In the genomic region with DNA sequence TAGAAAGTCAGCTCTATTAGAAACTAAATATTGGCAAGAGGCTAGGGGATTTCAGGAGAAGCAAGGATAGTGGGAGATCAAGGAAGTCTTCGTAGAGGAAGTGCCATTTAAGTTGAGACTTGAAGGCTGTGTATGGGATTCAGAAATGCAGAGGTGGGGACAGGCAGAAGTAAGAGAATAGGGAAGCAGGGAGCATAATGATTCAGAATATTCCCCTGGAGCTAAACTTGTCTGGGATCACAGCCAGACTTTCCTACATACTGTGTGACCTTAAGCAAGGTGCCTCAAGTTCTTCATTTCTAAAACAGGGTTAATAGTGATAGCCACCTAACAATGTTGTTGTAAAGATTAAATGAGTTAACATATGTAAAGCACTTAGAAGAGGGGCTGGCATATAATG, we compare ENCODE assay signal across 19 cellular contexts.
A peak's percentile ranks its signal among the peaks of the same experiment; 100 is the strongest.
DNase-seq lines count a peak whose midpoint lies in the region; ATAC-seq and TF ChIP-seq lines count a peak whose summit lies in the region.
"Had no signal": no experiment of that assay in that cellular context is flagged by ENCODE, and none has a peak within 500 bp of the region (broad histone marks: within the 10 kb centered on the region; RNA-seq: fewer than 3 reads in every experiment).

No MANE protein-coding gene starts in this region.

- no peaks in the 10 kb centered on the region for H3K27me3 Mint-ChIP-seq in MCF 10A (ENCODE audit: insufficient read depth, unreplicated experiment)
- peaks cover 0 to 2% of the 10 kb centered on the region in 2 donors for H3K27me3 Mint-ChIP-seq in CD8-positive, alpha-beta memory T cell
- H3K27me3 Mint-ChIP-seq: B cell had no signal

- TF ChIP-seq CTCF in MCF 10A (IDR thresholded peaks at IDR 0.05; ENCODE audit: unreplicated experiment) (no peak), breast epithelium (IDR thresholded peaks at IDR 0.05) (no peak), RWPE2 (IDR thresholded peaks at IDR 0.05; ENCODE audit: poor library complexity, severe bottlenecking) (no peak)

- intact Hi-C loops in MCF 10A (cut with micrococcal nuclease) (no loop called here), breast epithelium (cut with DNase I; ENCODE audit: low total_unique reads) (no loop called here)

- H3K27me3 ChIP-seq in breast epithelium: no peaks in the 10 kb centered on the region
- no peaks in the 10 kb centered on the region for H3K27me3 ChIP-seq in RWPE2 (ENCODE audit: insufficient read depth, poor library complexity, severe bottlenecking)
- no peaks in the 10 kb centered on the region for H3K27me3 ChIP-seq in CD8-positive, alpha-beta memory T cell (ENCODE audit: insufficient read depth, low read length, poor library complexity, severe bottlenecking)

- CTCF ChIA-PET in MCF 10A (lab: Yijun Ruan, JAX): interaction anchor here (1.0 to 4.4 kb wide), 3 partner anchors 12 to 83 kb away, joined by 3 to 43 read pairs (median 25); no protein-coding TSS in a partner anchor
- CTCF ChIA-PET in CD8-positive, alpha-beta memory T cell (lab: Charles Lee): no interaction called here

- H3K36me3 ChIP-seq in breast epithelium: no peaks in the 10 kb centered on the region
- no peaks in the 10 kb centered on the region for H3K36me3 ChIP-seq in RWPE2 (ENCODE audit: low read depth)
- H3K36me3 ChIP-seq in CD8-positive, alpha-beta memory T cell (ENCODE audit: insufficient read depth, low read length): no peaks in the 10 kb centered on the region

- DNase-seq in MCF 10A (ENCODE audit: unreplicated experiment) (peak; percentile 80), breast epithelium (ENCODE audit: low spot score in 2 of 2) (no peak), HPDE6-E6E7 (ENCODE audit: extremely low spot score) (peak; percentile 21), RWPE2 (ENCODE audit: low spot score) (no peak), kidney tubule cell (ENCODE audit: low spot score) (peak; percentile 17), NAMALWA (ENCODE audit: low spot score) (no peak)
- DNase-seq in CD8-positive, alpha-beta memory T cell: no peak
- DNase-seq: ACHN; CD4-positive, alpha-beta memory T cell; DMS79 treated with DMSO at 0.1 percent for 48 hours; MM.1S; NCI-H1417; NCI-H2029 treated with DMSO at 0.1 percent for 48 hours; NCI-H524 treated with DMSO at 0.1 percent for 48 hours; NK-92 treated with Interleukin-12 subunit alpha and Interleukin-12 subunit beta, amount 100 ng/mL, for 24 hours; SHP77 had no signal

- no peaks in the 10 kb centered on the region for H3K36me3 Mint-ChIP-seq in MCF 10A (ENCODE audit: insufficient read depth, unreplicated experiment)
- no peaks in the 10 kb centered on the region for H3K36me3 Mint-ChIP-seq in CD8-positive, alpha-beta memory T cell
- H3K36me3 Mint-ChIP-seq: CD4-positive, alpha-beta memory T cell had no signal

- H3K4me3 Mint-ChIP-seq in MCF 10A (ENCODE audit: unreplicated experiment): no peak overlapping the region
- no peak overlapping the region for H3K4me3 Mint-ChIP-seq in CD8-positive, alpha-beta memory T cell
- H3K4me3 Mint-ChIP-seq: B cell; CD4-positive, alpha-beta memory T cell had no signal

- TF ChIP-seq POLR2A in breast epithelium (IDR thresholded peaks at IDR 0.05): no peak

- BruUV-seq in MCF 10A (replicated peaks; lab: Mats Ljungman, UMichigan): no TSS peak

- peak overlapping the region; percentile 8 for H3K27ac Mint-ChIP-seq in MCF 10A (ENCODE audit: low read depth, unreplicated experiment)
- H3K27ac Mint-ChIP-seq in CD8-positive, alpha-beta memory T cell: no peak overlapping the region
- H3K27ac Mint-ChIP-seq: B cell had no signal

- no peaks in the 10 kb centered on the region for H3K4me1 ChIP-seq in breast epithelium
- H3K4me1 ChIP-seq in RWPE2 (ENCODE audit: insufficient read depth, poor library complexity, severe bottlenecking): no peaks in the 10 kb centered on the region
- H3K4me1 ChIP-seq in CD8-positive, alpha-beta memory T cell (ENCODE audit: insufficient read depth, low read length): no peaks in the 10 kb centered on the region

- H3K4me3 ChIP-seq in breast epithelium: no peak overlapping the region
- H3K4me3 ChIP-seq in RWPE2 (ENCODE audit: severe bottlenecking): no peak overlapping the region
- no peak overlapping the region for H3K4me3 ChIP-seq in CD8-positive, alpha-beta memory T cell (ENCODE audit: low read length)

- ATAC-seq in RWPE2 (ENCODE audit: low read depth) (peak; percentile 79), GM19328 (IDR thresholded peaks at IDR 0.05; ENCODE audit: unreplicated experiment) (no peak)

- H3K27ac ChIP-seq in breast epithelium: no peak overlapping the region
- no peak overlapping the region for H3K27ac ChIP-seq in RWPE2 (ENCODE audit: poor library complexity, severe bottlenecking)
- no peak overlapping the region for H3K27ac ChIP-seq in CD8-positive, alpha-beta memory T cell (ENCODE audit: low read depth, low read length)
- H3K27ac ChIP-seq: KMS-11 had no signal

- H3K4me1 Mint-ChIP-seq in MCF 10A (ENCODE audit: insufficient read depth, unreplicated experiment): peaks cover 20% of the 10 kb centered on the region
- peaks cover 8 to 14% (median 10%) of the 10 kb centered on the region in 3 donors for H3K4me1 Mint-ChIP-seq in CD8-positive, alpha-beta memory T cell
- H3K4me1 Mint-ChIP-seq: B cell had no signal

- no peaks in the 10 kb centered on the region for H3K9me3 ChIP-seq in breast epithelium
- no peaks in the 10 kb centered on the region for H3K9me3 ChIP-seq in RWPE2 (ENCODE audit: severe bottlenecking)
- H3K9me3 ChIP-seq in CD8-positive, alpha-beta memory T cell (ENCODE audit: low read length): no peaks in the 10 kb centered on the region

- H3K9me3 Mint-ChIP-seq in MCF 10A (ENCODE audit: unreplicated experiment): no peaks in the 10 kb centered on the region
- H3K9me3 Mint-ChIP-seq in CD8-positive, alpha-beta memory T cell: no peaks in the 10 kb centered on the region
- H3K9me3 Mint-ChIP-seq: CD4-positive, alpha-beta memory T cell had no signal

- POLR2A ChIA-PET in MCF 10A (lab: Yijun Ruan, JAX): interaction anchor here (1.0 to 1.2 kb wide), 3 partner anchors 9 to 15 kb away, joined by 3 to 6 read pairs (median 5); no protein-coding TSS in a partner anchor
- POLR2A ChIA-PET in CD8-positive, alpha-beta memory T cell (lab: Charles Lee): no interaction called here

Comparison
In these comparisons a context has a peak if more than half of its experiments do, and no peak if none do; other contexts are left out.
1. DNase-seq: peak in MCF 10A (single experiment), HPDE6-E6E7 (single experiment) and kidney tubule cell (single experiment); none in breast epithelium (0 of 2), RWPE2 (single experiment), CD8-positive, alpha-beta memory T cell (0 of 5) and NAMALWA (single experiment).